In the genomic region with DNA sequence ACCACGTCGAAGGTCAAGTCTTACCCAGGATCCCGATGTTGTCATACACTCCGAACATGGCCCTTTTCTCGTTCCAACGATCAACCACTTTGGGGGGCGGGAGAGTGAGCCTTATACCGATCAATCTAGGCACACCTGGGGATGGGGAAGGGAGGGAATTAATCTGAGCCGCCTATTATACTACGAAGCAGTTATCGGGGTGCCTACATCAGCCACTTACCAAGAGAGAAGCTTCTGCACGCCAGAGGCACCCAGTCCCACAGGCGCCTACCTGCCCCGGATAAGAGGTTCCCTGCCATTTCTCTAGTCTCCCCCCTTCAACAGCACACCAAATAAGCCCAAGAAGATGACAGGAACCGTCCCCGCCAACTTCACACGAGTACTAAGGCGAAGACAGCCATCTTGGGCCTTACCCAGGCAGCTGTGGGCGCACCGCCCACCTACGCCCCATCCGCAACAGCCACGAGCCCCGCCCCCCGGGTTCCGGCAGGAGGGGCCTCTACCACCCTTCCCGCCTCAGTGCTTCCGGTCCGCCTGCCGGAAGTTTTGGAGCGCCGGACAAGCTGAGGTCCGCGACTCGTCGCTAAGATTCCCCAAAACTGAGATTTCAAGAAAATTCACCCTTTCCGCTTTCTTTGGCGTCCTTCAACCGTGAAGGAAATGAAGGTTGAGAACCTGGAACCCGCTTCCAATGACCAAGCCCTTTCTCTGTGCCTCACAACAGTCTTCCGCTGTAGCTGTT, we compare ENCODE assay signal across 8 cellular contexts. TPM values are rescaled to one million over a fixed set of nuclear protein-coding genes. Genes with fewer than 3 reads are reported as not detected.
DNase-seq lines count a peak whose midpoint lies in the region; ATAC-seq and TF ChIP-seq lines count a peak whose summit lies in the region.

A gene (minus strand): TSS at position 425 of the 742 bp plus-strand sequence. CDS start 126 bp downstream, at position 299.

- peak within 1 kb of the TSS; percentile 95 to 98 for H3K27ac Mint-ChIP-seq in activated naive CD4-positive, alpha-beta T cell treated with anti-CD3 and anti-CD28 coated beads, Interleukin-2, amount 50 U/mL, for 72 hours

- H3K9me3 ChIP-seq in suprapubic skin = no peaks in the 10 kb centered on the region

- TF ChIP-seq CTCF in suprapubic skin (IDR thresholded peaks at IDR 0.05) = no peak

- no peaks in the 10 kb centered on the region for H3K27me3 ChIP-seq in suprapubic skin

- under 1% methylated on average over 39 of the region's 41 CpGs for WGBS in suprapubic skin

- H3K9me3 Mint-ChIP-seq in activated naive CD4-positive, alpha-beta T cell treated with anti-CD3 and anti-CD28 coated beads, Interleukin-2, amount 50 U/mL, for 72 hours = no peaks in the 10 kb centered on the region

- peaks cover 35 to 36% of the 10 kb centered on the region in 2 donors for H3K36me3 Mint-ChIP-seq in activated naive CD4-positive, alpha-beta T cell treated with anti-CD3 and anti-CD28 coated beads, Interleukin-2, amount 50 U/mL, for 72 hours

- peaks cover 17% of the 10 kb centered on the region for H3K36me3 ChIP-seq in suprapubic skin

- H3K27ac ChIP-seq in suprapubic skin = peak within 1 kb of the TSS; percentile 96

- peak in 1 of 2 donors; percentile 60 for TF ChIP-seq POLR2A in suprapubic skin (IDR thresholded peaks at IDR 0.05)

- peaks cover 28% of the 10 kb centered on the region for H3K4me1 ChIP-seq in suprapubic skin

- peak; percentile 98 for DNase-seq in NCI-H1105 (lab: John Stamatoyannopoulos, UW)
- peak; percentile 15 for DNase-seq in SKM-1 (lab: John Stamatoyannopoulos, UW; ENCODE audit: unreplicated experiment)
- DNase-seq in activated naive CD4-positive, alpha-beta T cell treated with anti-CD3 and anti-CD28 coated beads, Interleukin-2, amount 50 U/mL, for 72 hours (ENCODE audit: low spot score in 2 of 2) = peak; percentile 97 to 99
- DNase-seq in glomerular endothelial cell (ENCODE audit: extremely low read depth, low read depth, low spot score) = peak; percentile 51
- peak; percentile 94 for DNase-seq in occipital lobe (lab: John Stamatoyannopoulos, UW)
- DNase-seq in suprapubic skin (ENCODE audit: low spot score in 2 of 2) = peak; percentile 97

- peak; percentile 76 for ATAC-seq in HG02610 (IDR thresholded peaks at IDR 0.05; ENCODE audit: unreplicated experiment)
- ATAC-seq in activated naive CD4-positive, alpha-beta T cell treated with anti-CD3 and anti-CD28 coated beads, Interleukin-2, amount 50 U/mL, for 72 hours = peak; percentile 82 to 85

- TF ChIP-seq EP300 in suprapubic skin (IDR thresholded peaks at IDR 0.05) = no peak

- H3K4me3 ChIP-seq in GM08714 (ENCODE audit: low read length) (peak within 1 kb of the TSS; percentile 96), suprapubic skin (peak within 1 kb of the TSS; percentile 80)

RNA-seq across cellular contexts. Expression of the gene that starts here (rescaled TPM):
- total RNA-seq in activated naive CD4-positive, alpha-beta T cell treated with anti-CD3 and anti-CD28 coated beads, Interleukin-2, amount 50 U/mL, for 72 hours = 100 to 1,000 TPM; 305 to 440 TPM
- total RNA-seq in glomerular endothelial cell (76.3 and 86.1 TPM in 2 replicates), occipital lobe (36.5 TPM), suprapubic skin (10 to 100 TPM; 28.0 to 42.2 (median 37.9) TPM)

Comparison
In these comparisons a context has a peak if more than half of its experiments do, and no peak if none do; other contexts are left out.
1. Peak in every context shown above with its lines: DNase-seq, ATAC-seq, H3K4me3 ChIP-seq and H3K27ac ChIP-seq.
2. DNase-seq: peak in every context shown above with its lines; median percentile 98 in NCI-H1105; 98 in activated naive CD4-positive, alpha-beta T cell treated with anti-CD3 and anti-CD28 coated beads, Interleukin-2, amount 50 U/mL, for 72 hours; 97 in suprapubic skin; 94 in occipital lobe; 51 in glomerular endothelial cell; 15 in SKM-1.